20 cellular contexts compared by ENCODE assay signal in genomic region chr10:30911303-30911863, GRCh38.
DNase-seq lines count a peak whose midpoint lies in the region; ATAC-seq, FAIRE-seq and TF ChIP-seq lines count a peak whose summit lies in the region.
"Had no signal": no experiment of that assay in that cellular context is flagged by ENCODE, and none has a peak within 500 bp of the region (broad histone marks: within the 10 kb centered on the region; RNA-seq: fewer than 3 reads in every experiment).

No MANE protein-coding gene starts in this region.

- H3K4me3 ChIP-seq in AG10803 (ENCODE audit: low read length) (no peak overlapping the region), fibroblast of villous mesenchyme (ENCODE audit: low read depth, low read length) (no peak overlapping the region)
- H3K4me3 ChIP-seq: A549, BLaER1, GM12878, SJCRH30 had no signal

- TF ChIP-seq CTCF in AG10803 (conservative IDR thresholded peaks at IDR 0.05; ENCODE audit: low read length) (no peak), fibroblast of villous mesenchyme (IDR thresholded peaks at IDR 0.05; ENCODE audit: insufficient read depth, low read depth, low read length) (no peak)

- H3K9me3 Mint-ChIP-seq in activated T-helper 1 cell treated with anti-CD3 and anti-CD28 coated beads, Interleukin-12 subunit alpha, Interleukin-12 subunit beta, Interleukin-2, Interleukin-4 antibody, amounts not matched to agents 30 ng/mL and 10 ng/mL and 1 ng/mL, durations not matched to agents 14 hours and 24 hours and 36 hours: no peaks in the 10 kb centered on the region

- DNase-seq in AG10803 (ENCODE audit: low read depth) (peak; percentile 10), HTR-8/SVneo (ENCODE audit: insufficient read length, low spot score) (no peak), RPMI7951 (ENCODE audit: low read depth) (peak; percentile 22), fibroblast of villous mesenchyme (ENCODE audit: low read depth) (peak; percentile 5), GM19239 (ENCODE audit: insufficient read length, low spot score) (no peak), RPMI8226 (no peak)
- DNase-seq in activated T-helper 1 cell treated with anti-CD3 and anti-CD28 coated beads, Interleukin-12 subunit alpha, Interleukin-12 subunit beta, Interleukin-2, Interleukin-4 antibody, amounts not matched to agents 30 ng/mL and 10 ng/mL and 1 ng/mL, durations not matched to agents 14 hours and 24 hours and 36 hours (ENCODE audit: low spot score): no peak
- DNase-seq: CD4-positive, alpha-beta memory T cell; DMS153; GF-D8; NCI-H1694 treated with DMSO at 0.1 percent for 48 hours; NCI-H510A; NCI-H774; OCI-M1; SJCRH30 had no signal

- H3K4me3 Mint-ChIP-seq in activated T-helper 1 cell treated with anti-CD3 and anti-CD28 coated beads, Interleukin-12 subunit alpha, Interleukin-12 subunit beta, Interleukin-2, Interleukin-4 antibody, amounts not matched to agents 30 ng/mL and 10 ng/mL and 1 ng/mL, durations not matched to agents 14 hours and 24 hours and 36 hours: no peak overlapping the region
- H3K4me3 Mint-ChIP-seq: CD4-positive, alpha-beta memory T cell had no signal

- H3K27ac Mint-ChIP-seq in activated T-helper 1 cell treated with anti-CD3 and anti-CD28 coated beads, Interleukin-12 subunit alpha, Interleukin-12 subunit beta, Interleukin-2, Interleukin-4 antibody, amounts not matched to agents 30 ng/mL and 10 ng/mL and 1 ng/mL, durations not matched to agents 14 hours and 24 hours and 36 hours: no peak overlapping the region
- H3K27ac Mint-ChIP-seq: CD4-positive, alpha-beta memory T cell had no signal

- intact Hi-C loops in activated T-helper 1 cell treated with anti-CD3 and anti-CD28 coated beads, Interleukin-12 subunit alpha, Interleukin-12 subunit beta, Interleukin-2, Interleukin-4 antibody, amounts not matched to agents 30 ng/mL and 10 ng/mL and 1 ng/mL, durations not matched to agents 14 hours and 24 hours and 36 hours (cut with micrococcal nuclease): no loop called here

- peak; percentile 44 for FAIRE-seq in HTR-8/SVneo (lab: Jason Lieb, UNC)
- FAIRE-seq in GM19239 (lab: Jason Lieb, UNC): no peak
- FAIRE-seq: A549, GM12878, H1 had no signal

- H3K27me3 Mint-ChIP-seq in activated T-helper 1 cell treated with anti-CD3 and anti-CD28 coated beads, Interleukin-12 subunit alpha, Interleukin-12 subunit beta, Interleukin-2, Interleukin-4 antibody, amounts not matched to agents 30 ng/mL and 10 ng/mL and 1 ng/mL, durations not matched to agents 14 hours and 24 hours and 36 hours (ENCODE audit: insufficient read depth): no peaks in the 10 kb centered on the region
- H3K27me3 Mint-ChIP-seq: CD4-positive, alpha-beta memory T cell had no signal

- H3K4me1 Mint-ChIP-seq in activated T-helper 1 cell treated with anti-CD3 and anti-CD28 coated beads, Interleukin-12 subunit alpha, Interleukin-12 subunit beta, Interleukin-2, Interleukin-4 antibody, amounts not matched to agents 30 ng/mL and 10 ng/mL and 1 ng/mL, durations not matched to agents 14 hours and 24 hours and 36 hours (ENCODE audit: low read depth): no peaks in the 10 kb centered on the region
- H3K4me1 Mint-ChIP-seq: CD4-positive, alpha-beta memory T cell had no signal

- peaks cover 11% of the 10 kb centered on the region for H3K36me3 Mint-ChIP-seq in activated T-helper 1 cell treated with anti-CD3 and anti-CD28 coated beads, Interleukin-12 subunit alpha, Interleukin-12 subunit beta, Interleukin-2, Interleukin-4 antibody, amounts not matched to agents 30 ng/mL and 10 ng/mL and 1 ng/mL, durations not matched to agents 14 hours and 24 hours and 36 hours (ENCODE audit: low read depth)

- no peak for ATAC-seq in HG03565 (IDR thresholded peaks at IDR 0.05; ENCODE audit: unreplicated experiment)
- ATAC-seq: A549, GM12878 had no signal

Comparison
In these comparisons a context has a peak if more than half of its experiments do, and no peak if none do; other contexts are left out.
1. DNase-seq: peak in AG10803 (single experiment), RPMI7951 (single experiment) and fibroblast of villous mesenchyme (single experiment); none in HTR-8/SVneo (single experiment), GM19239 (single experiment), activated T-helper 1 cell treated with anti-CD3 and anti-CD28 coated beads, Interleukin-12 subunit alpha, Interleukin-12 subunit beta, Interleukin-2, Interleukin-4 antibody, amounts not matched to agents 30 ng/mL and 10 ng/mL and 1 ng/mL, durations not matched to agents 14 hours and 24 hours and 36 hours (single experiment) and RPMI8226 (single experiment).